In the genomic region with DNA sequence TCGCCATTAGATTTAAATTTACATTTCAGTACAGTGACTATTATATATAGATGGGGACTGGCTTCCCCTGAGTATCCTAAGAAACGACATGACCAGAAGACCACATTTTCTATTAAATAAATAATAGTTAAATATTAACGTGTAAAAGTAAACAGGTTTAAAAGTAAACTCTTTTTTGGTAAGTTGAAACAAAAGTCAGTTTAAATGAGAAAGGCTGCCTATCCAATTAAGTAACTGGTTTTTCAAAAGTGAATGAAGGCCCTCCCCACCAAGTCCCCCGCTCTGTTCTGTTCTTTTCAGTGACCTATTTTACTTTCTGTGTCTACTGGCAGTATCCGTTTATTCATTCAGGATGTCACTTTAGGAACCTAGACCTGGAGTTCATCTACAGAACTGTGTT, we compare ENCODE assay signal across 24 cellular contexts.
"Had no signal": no experiment of that assay in that cellular context is flagged by ENCODE, and none has a peak within 500 bp of the region (broad histone marks: within the 10 kb centered on the region; RNA-seq: fewer than 3 reads in every experiment).

No MANE protein-coding gene starts in this region.

- H3K4me3 Mint-ChIP-seq: activated B cell treated with CpG ODN at 0.5 μM for 24 hours; activated CD4-positive, alpha-beta T cell treated with anti-CD3 and anti-CD28 coated beads for 36 hours; activated naive CD8-positive, alpha-beta T cell; endodermal cell; nephron; T-helper 17 cell had no signal

- H3K9me3 Mint-ChIP-seq: activated B cell treated with CpG ODN at 0.5 μM for 24 hours, endodermal cell, nephron had no signal

- H3K27me3 ChIP-seq: foreskin keratinocyte, heart right ventricle, left lung, neutrophil, ovary, right atrium auricular region, testis, transverse colon, uterus had no signal

- ATAC-seq: activated CD4-positive, alpha-beta T cell treated with anti-CD3 and anti-CD28 coated beads for 36 hours; esophagus mucosa; foreskin keratinocyte; heart right ventricle; left lung; SK-N-SH treated with all-trans-retinoic acid at 6 μM for 48 hours; T-helper 17 cell had no signal

- H3K4me1 ChIP-seq: foreskin keratinocyte had no signal

- H3K27ac ChIP-seq: coronary artery, foreskin keratinocyte, heart right ventricle, left lung, neutrophil, ovary, right atrium auricular region, testis, transverse colon, uterus had no signal

- H3K27ac Mint-ChIP-seq: activated B cell treated with CpG ODN at 0.5 μM for 24 hours; activated CD4-positive, alpha-beta T cell treated with anti-CD3 and anti-CD28 coated beads for 36 hours; activated naive CD8-positive, alpha-beta T cell; endodermal cell; nephron; progenitor cell of endocrine pancreas; T-helper 17 cell had no signal

- H3K9me3 ChIP-seq: heart right ventricle, left lung, neutrophil, ovary, right atrium auricular region, testis, transverse colon, uterus had no signal

- H3K36me3 ChIP-seq: left lung, neutrophil, ovary, right atrium auricular region, transverse colon, uterus had no signal

- H3K27me3 Mint-ChIP-seq: activated B cell treated with CpG ODN at 0.5 μM for 24 hours; activated CD4-positive, alpha-beta T cell treated with anti-CD3 and anti-CD28 coated beads for 36 hours; activated naive CD8-positive, alpha-beta T cell; progenitor cell of endocrine pancreas; T-helper 17 cell had no signal

- DNase-seq: activated B cell treated with CpG ODN at 0.5 μM for 24 hours; activated CD4-positive, alpha-beta T cell treated with anti-CD3 and anti-CD28 coated beads for 36 hours; activated effector memory CD4-positive, alpha-beta T cell treated with Interleukin-2 at 50 U/mL for 16 hours; activated naive CD4-positive, alpha-beta T cell treated with Interleukin-2 at 50 U/mL for 16 hours; activated T-cell treated with anti-CD3 and anti-CD28 coated beads for 4 hours; endodermal cell; foreskin keratinocyte; heart right ventricle; kidney glomerular epithelial cell; left lung; ovary; stimulated activated naive CD4-positive, alpha-beta T cell treated with Interleukin-2 at 50 U/mL for 16 hours; T-helper 17 cell; testis; transverse colon; uterus had no signal

- H3K4me3 ChIP-seq: coronary artery, heart right ventricle, left lung, ovary, right atrium auricular region, testis, transverse colon, uterus had no signal
